Comparison of ENCODE assay signal across 8 cellular contexts in genomic region chr20:23636908-23637281, GRCh38.
DNase-seq lines count a peak whose midpoint lies in the region; ATAC-seq and TF ChIP-seq lines count a peak whose summit lies in the region.

No MANE protein-coding gene starts in this region.

- CTCF ChIA-PET in AG04449 (lab: Yijun Ruan, JAX), result interaction anchor here (1.4 kb wide), 1 partner anchor 195 kb away, joined by 8 read pairs; no protein-coding TSS in a partner anchor

- TF ChIP-seq CTCF in AG04449 (IDR thresholded peaks at IDR 0.05; ENCODE audit: insufficient read depth, low read length, missing control alignments) (no peak), LNCaP clone FGC (IDR thresholded peaks at IDR 0.05; ENCODE audit: control insufficient read depth, extremely low read depth, insufficient read depth) (no peak), nephron (IDR thresholded peaks at IDR 0.05; ENCODE audit: unreplicated experiment in 3 of 3) (no peak)

- no peaks in the 10 kb centered on the region for H3K9me3 ChIP-seq in endocrine pancreas (ENCODE audit: control insufficient read depth, low read length)

- peak overlapping the region; percentile 85 to 92 (median 88) for H3K4me3 Mint-ChIP-seq in nephron

- H3K9ac ChIP-seq in endocrine pancreas (ENCODE audit: control insufficient read depth, insufficient read depth, low read length), result peak overlapping the region; percentile 15

- DNase-seq in AG04449 (ENCODE audit: low read depth, low spot score) (no peak), LNCaP clone FGC (ENCODE audit: low read depth) (no peak), SW 1271 (lab: John Stamatoyannopoulos, UW) (no peak)
- DNase-seq in activated CD4-positive, CD25-positive, alpha-beta regulatory T cell (lab: John Stamatoyannopoulos, UW), result no peak

- H3K27me3 ChIP-seq in endocrine pancreas (ENCODE audit: control insufficient read depth, insufficient read depth, low read length), result no peaks in the 10 kb centered on the region

- POLR2A ChIA-PET in AG04449 (lab: Yijun Ruan, JAX), result interaction anchor here (1.0 to 1.7 kb wide), 2 partner anchors 14 to 287 kb away, joined by 4 to 11 read pairs; no protein-coding TSS in a partner anchor

- H3K9me3 Mint-ChIP-seq in nephron, result no peaks in the 10 kb centered on the region

- H3K4me3 ChIP-seq in AG04449 (ENCODE audit: low read depth, low read length) (peak overlapping the region; percentile 80), LNCaP clone FGC (ENCODE audit: low read depth, low read length) (peak overlapping the region; percentile 74), endocrine pancreas (ENCODE audit: control insufficient read depth, insufficient read depth, low read length) (peak overlapping the region; percentile 67)

- ATAC-seq in HG02798 (IDR thresholded peaks at IDR 0.05; ENCODE audit: poor library complexity, unreplicated experiment), result no peak
- ATAC-seq in GM21576 (IDR thresholded peaks at IDR 0.05; ENCODE audit: unreplicated experiment), result no peak

- H3K27ac Mint-ChIP-seq in nephron, result peak overlapping the region; percentile 33 to 91 (median 87)

- H3K4me1 ChIP-seq in endocrine pancreas (ENCODE audit: control insufficient read depth, insufficient read depth, low read length), result peaks cover 4% of the 10 kb centered on the region

- no peaks in the 10 kb centered on the region for H3K27me3 Mint-ChIP-seq in nephron (ENCODE audit: low read depth)

- H3K4me1 Mint-ChIP-seq in nephron, result peaks cover 27% of the 10 kb centered on the region

- peaks cover 5% of the 10 kb centered on the region for H3K36me3 Mint-ChIP-seq in nephron (ENCODE audit: low read depth)

- H3K36me3 ChIP-seq in endocrine pancreas (ENCODE audit: control insufficient read depth, insufficient read depth, low read length), result no peaks in the 10 kb centered on the region
